22 cellular contexts compared by ENCODE assay signal in genomic region chr16:9545500-9546437, GRCh38.
DNase-seq lines count a peak whose midpoint lies in the region; ATAC-seq, FAIRE-seq and TF ChIP-seq lines count a peak whose summit lies in the region.
"Had no signal": no experiment of that assay in that cellular context is flagged by ENCODE, and none has a peak within 500 bp of the region (broad histone marks: within the 10 kb centered on the region; RNA-seq: fewer than 3 reads in every experiment).

No MANE protein-coding gene starts in this region.

- in situ Hi-C loops in K562 (cut with MboI): no loop called here

- H3K9me3 ChIP-seq in K562 (replicated peaks; ENCODE audit: control insufficient read depth, insufficient read depth, low read depth, low read length) (no peaks in the 10 kb centered on the region), liver (ENCODE audit: control insufficient read depth in 4 of 4, low read length in 3 of 4) (no peaks in the 10 kb centered on the region)
- H3K9me3 ChIP-seq: BE2C had no signal

- H3K27me3 ChIP-seq in GM23338 (ENCODE audit: insufficient read depth) (no peaks in the 10 kb centered on the region), K562 (ENCODE audit: control insufficient read depth in 2 of 2, insufficient read depth in 2 of 2, low read length in 2 of 2) (peaks cover 2 to 12% of the 10 kb centered on the region in 2 experiments; a peak in 2 of 5 replicates), liver (ENCODE audit: control insufficient read depth in 4 of 4, insufficient read depth in 4 of 4, low read length in 3 of 4) (no peaks in the 10 kb centered on the region)
- H3K27me3 ChIP-seq: BE2C had no signal

- H3K27ac ChIP-seq in GM23338 (ENCODE audit: low read depth) (no peak overlapping the region), K562 (ENCODE audit: extremely low read depth, low read depth, low read length) (no peak overlapping the region), liver (ENCODE audit: low read depth in 1 of 2, low read length in 2 of 2) (peak overlapping the region; percentile 71)
- H3K27ac ChIP-seq: C4-2B, GM23248 had no signal

- CTCF ChIA-PET in K562 (lab: Yijun Ruan, JAX; ENCODE audit: low intra/inter-chr PET ratio): no interaction called here

- no peak for TF ChIP-seq POLR2A in K562 (conservative IDR thresholded peaks at IDR 0.05)

- intact Hi-C loops in K562 (cut with micrococcal nuclease): no loop called here

- no peaks in the 10 kb centered on the region for H3K36me3 ChIP-seq in GM23338 (ENCODE audit: insufficient read depth)
- no peaks in the 10 kb centered on the region for H3K36me3 ChIP-seq in K562 (ENCODE audit: control insufficient read depth, insufficient read depth, low read length)
- H3K36me3 ChIP-seq in liver (ENCODE audit: control insufficient read depth in 4 of 4, insufficient read depth in 3 of 4, low read depth in 1 of 4, low read length in 3 of 4): no peaks in the 10 kb centered on the region
- H3K36me3 ChIP-seq: BE2C had no signal

- peaks cover 6% of the 10 kb centered on the region; the same call in 1 of the 2 replicates for H3K9me2 ChIP-seq in GM23338 (ENCODE audit: insufficient read depth)

- no peaks in the 10 kb centered on the region for H3F3A ChIP-seq in GM23338 (replicated peaks; ENCODE audit: low read depth)

- H3K9me3 Mint-ChIP-seq in GM23338: no peaks in the 10 kb centered on the region; the same call in 2 of the 3 replicates
- H3K9me3 Mint-ChIP-seq: H9 had no signal

- H3K9ac ChIP-seq in K562 (ENCODE audit: insufficient read depth in 1 of 2, low read depth in 2 of 2, low read length in 2 of 2) (no peak overlapping the region), liver (ENCODE audit: low read depth in 1 of 2, low read length in 2 of 2) (no peak overlapping the region)
- H3K9ac ChIP-seq: GM23248 had no signal

- TF ChIP-seq CTCF in GM23338 (conservative IDR thresholded peaks at IDR 0.05; ENCODE audit: low read depth in 2 of 2): no peak
- no peak for TF ChIP-seq CTCF in K562 (IDR thresholded peaks at IDR 0.05 in 2 of 3, conservative IDR thresholded peaks at IDR 0.05 in 1 of 3; ENCODE audit: insufficient read depth in 2 of 3, low read depth in 1 of 3, low read length in 3 of 3)
- TF ChIP-seq CTCF in liver (IDR thresholded peaks at IDR 0.05; ENCODE audit: low read depth, low read length, missing input control): no peak

- WGBS in K562 (ENCODE audit: insufficient coverage, low coverage, missing lambda C conversion rate): under 1% methylated on average over 8 of the region's 8 CpGs
- WGBS in liver: 33% methylated on average over 8 of the region's 8 CpGs

- H2AFZ ChIP-seq in GM23338 (0 out of 2 replicates have a peak overlapping the region, but pooled peaks have one; percentile 4), K562 (ENCODE audit: low read depth, low read length) (no peak overlapping the region)
- H2AFZ ChIP-seq: GM23248 had no signal

- DNase-seq in GM23338 (ENCODE audit: low spot score): no peak
- no peak for DNase-seq in K562 (ENCODE audit: extremely low read depth in 1 of 4, low spot score in 3 of 4)
- no peak for DNase-seq in GM19238 (ENCODE audit: insufficient read length, low spot score)
- no peak for DNase-seq in NCI-H146 (lab: John Stamatoyannopoulos, UW)
- DNase-seq in OCI-M1 (lab: John Stamatoyannopoulos, UW): no peak
- DNase-seq: BE2C; CD4-positive, alpha-beta memory T cell; DMS153; DMS79 treated with DMSO at 0.1 percent for 48 hours; EL; GM23248; H9; KG1 had no signal

- H3K4me1 ChIP-seq in GM23338 (ENCODE audit: insufficient read depth): no peaks in the 10 kb centered on the region
- H3K4me1 ChIP-seq in K562 (replicated peaks in 1 of 2; ENCODE audit: control insufficient read depth in 2 of 2, insufficient read depth in 2 of 2, low read length in 2 of 2): no peaks in the 10 kb centered on the region
- peaks cover 3 to 59% (median 41%) of the 10 kb centered on the region in 4 donors for H3K4me1 ChIP-seq in liver (ENCODE audit: control insufficient read depth in 4 of 4, insufficient read depth in 4 of 4, low read length in 3 of 4)
- H3K4me1 ChIP-seq: BE2C had no signal

- H3K9me1 ChIP-seq in K562 (ENCODE audit: control insufficient read depth, insufficient read depth, low read length): no peaks in the 10 kb centered on the region

- BruUV-seq in K562 (replicated peaks; lab: Mats Ljungman, UMichigan): no TSS peak

- no peak overlapping the region for H3K4me3 ChIP-seq in GM23338
- no peak overlapping the region for H3K4me3 ChIP-seq in K562
- peak overlapping the region in 1 of 3 donors; percentile 17 for H3K4me3 ChIP-seq in liver (ENCODE audit: low read depth in 1 of 3, low read length in 3 of 3)
- H3K4me3 ChIP-seq: GM23248 had no signal

- no peak for FAIRE-seq in K562 (lab: Jason Lieb, UNC)
- FAIRE-seq: A204.1, D721Med, G401.6, GM12891, GM19239, HTR-8/SVneo had no signal

- ATAC-seq in GM23338: no peak
- no peak for ATAC-seq in K562
- no peak for ATAC-seq in GM19328 (IDR thresholded peaks at IDR 0.05; ENCODE audit: unreplicated experiment)

- POLR2A ChIA-PET in K562 (lab: Yijun Ruan, JAX): interaction anchor here (1.2 kb wide), 1 partner anchor 33 kb away, joined by 6 read pairs; no protein-coding TSS in a partner anchor

- H3K27ac Mint-ChIP-seq in GM23338: no peak overlapping the region
- H3K27ac Mint-ChIP-seq: CD4-positive, alpha-beta memory T cell; H9 had no signal

- H3K36me3 Mint-ChIP-seq in GM23338 (ENCODE audit: low read depth): no peaks in the 10 kb centered on the region
- H3K36me3 Mint-ChIP-seq: CD4-positive, alpha-beta memory T cell had no signal

- H3K4me2 ChIP-seq in GM23338: no peak overlapping the region
- H3K4me2 ChIP-seq in K562 (ENCODE audit: insufficient read depth, low read length): no peak overlapping the region

- H4K20me1 ChIP-seq in GM23338 (replicated peaks; ENCODE audit: insufficient read depth) (no peaks in the 10 kb centered on the region), K562 (replicated peaks; ENCODE audit: control insufficient read depth, insufficient read depth, low read length) (no peaks in the 10 kb centered on the region)

- no peaks in the 10 kb centered on the region for H3K27me3 Mint-ChIP-seq in GM23338 (ENCODE audit: insufficient read depth, low read depth, poor library complexity)
- H3K27me3 Mint-ChIP-seq: CD4-positive, alpha-beta memory T cell had no signal

- no peak for TF ChIP-seq EP300 in K562 (IDR thresholded peaks at IDR 0.05; ENCODE audit: low read length)

- H3K79me2 ChIP-seq in GM23338 (replicated peaks; ENCODE audit: insufficient read depth): no peaks in the 10 kb centered on the region
- H3K79me2 ChIP-seq in K562 (ENCODE audit: control insufficient read depth, insufficient read depth, low read length): no peaks in the 10 kb centered on the region

- TF ChIP-seq RAD21 in K562 (CRISPR knock-in tag; conservative IDR thresholded peaks at IDR 0.05 in 1 of 2, IDR thresholded peaks at IDR 0.05 in 1 of 2) (no peak), liver (IDR thresholded peaks at IDR 0.05) (peak; percentile 21 to 35)

- peaks cover 2% of the 10 kb centered on the region; the same call in 1 of the 3 replicates for H3K4me1 Mint-ChIP-seq in GM23338
- H3K4me1 Mint-ChIP-seq: CD4-positive, alpha-beta memory T cell had no signal

- no peak overlapping the region; the same call in 2 of the 3 replicates for H3K4me3 Mint-ChIP-seq in GM23338
- H3K4me3 Mint-ChIP-seq: CD4-positive, alpha-beta memory T cell; H9 had no signal

TF ChIP-seq in GM23338, 12 proteins besides CTCF, POLR2A, EP300 and RAD21 (continues in another document):
- no peak for TF ChIP-seq EZH2 (IDR thresholded peaks at IDR 0.05; ENCODE audit: low read depth, unreplicated experiment)

TF ChIP-seq in K562, 482 proteins besides CTCF, POLR2A, EP300 and RAD21:
- no peak for TF ChIP-seq ZNF124 (CRISPR knock-in tag; IDR thresholded peaks at IDR 0.05)
- TF ChIP-seq CEBPG (CRISPR knock-in tag; IDR thresholded peaks at IDR 0.05): no peak
- TF ChIP-seq CEBPG (tag; conservative IDR thresholded peaks at IDR 0.05 in 1 of 2, IDR thresholded peaks at IDR 0.05 in 1 of 2): peak in 1 of 2 experiments; percentile 49; a peak in 2 of 4 replicates
- TF ChIP-seq ATF3 (IDR thresholded peaks at IDR 0.05): peak; percentile 56
- no peak for TF ChIP-seq ATF3 (CRISPR knock-in tag; conservative IDR thresholded peaks at IDR 0.05)
- 0 out of 2 replicates have a peak, but pooled peaks have one; percentile 13 for TF ChIP-seq TAL1 (IDR thresholded peaks at IDR 0.05)

TF ChIP-seq in liver, 16 proteins besides CTCF, POLR2A, EP300 and RAD21 (continues in another document):
- TF ChIP-seq HNF4G (IDR thresholded peaks at IDR 0.05): peak; percentile 44
- peak; percentile 25 for TF ChIP-seq YY1 (IDR thresholded peaks at IDR 0.05)
- no peak for TF ChIP-seq REST (IDR thresholded peaks at IDR 0.05)

Comparison
In these comparisons a context has a peak if more than half of its experiments do, and no peak if none do; other contexts are left out.
1. H3K27ac ChIP-seq: peak in liver (2 of 2); none in GM23338 (single experiment) and K562 (single experiment).